Comparison of ENCODE assay signal across 14 cellular contexts in the genomic region with DNA sequence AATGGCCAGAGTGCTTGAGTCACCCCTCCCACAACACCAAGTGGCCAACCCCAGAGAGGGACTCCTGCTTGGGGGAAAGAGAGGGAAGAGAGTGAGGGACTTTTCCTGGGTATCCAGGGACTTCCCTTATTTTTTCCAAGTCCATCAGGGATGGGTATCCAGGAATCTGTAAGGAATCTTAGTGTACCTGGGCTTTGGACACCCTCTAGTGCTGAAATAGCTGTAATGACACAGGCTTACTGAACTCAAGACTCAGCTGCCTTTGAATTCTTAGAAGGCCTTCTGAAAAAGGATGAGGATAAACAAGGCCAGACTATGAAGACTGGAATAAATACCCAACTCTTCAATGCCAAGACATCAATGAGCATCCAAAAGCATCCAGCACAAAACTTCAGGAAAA. TPM values are rescaled to one million over a fixed set of nuclear protein-coding genes. Genes with fewer than 3 reads are reported as not detected.
A peak's percentile ranks its signal among the peaks of the same experiment; 100 is the strongest.
DNase-seq lines count a peak whose midpoint lies in the region; ATAC-seq and TF ChIP-seq lines count a peak whose summit lies in the region.
"Had no signal": no experiment of that assay in that cellular context is flagged by ENCODE, and none has a peak within 500 bp of the region (broad histone marks: within the 10 kb centered on the region; RNA-seq: fewer than 3 reads in every experiment).

No MANE protein-coding gene starts in this region.

- peak; percentile 50 for TF ChIP-seq CTCF in A673 (conservative IDR thresholded peaks at IDR 0.05; ENCODE audit: low read depth, low read length)
- peak; percentile 39; the same call in 1 of the 2 replicates for TF ChIP-seq CTCF in SK-N-SH (IDR thresholded peaks at IDR 0.05)

- no peak overlapping the region for H3K27ac ChIP-seq in A673 (ENCODE audit: low read depth, low read length, poor library complexity, severe bottlenecking)
- no peak overlapping the region for H3K27ac ChIP-seq in GM23248
- no peak overlapping the region for H3K27ac ChIP-seq in SK-N-SH (ENCODE audit: low read depth in 2 of 2, low read length in 1 of 2)
- H3K27ac ChIP-seq: uterus had no signal

- H3K27me3 ChIP-seq in A673 (replicated peaks; ENCODE audit: insufficient read depth, low read depth, low read length, poor library complexity): no peaks in the 10 kb centered on the region
- H3K27me3 ChIP-seq in GM23248 (replicated peaks; ENCODE audit: insufficient read depth): no peaks in the 10 kb centered on the region; the same call in 1 of the 2 replicates
- H3K27me3 ChIP-seq in SK-N-SH (ENCODE audit: insufficient read depth): no peaks in the 10 kb centered on the region
- H3K27me3 ChIP-seq: uterus had no signal

- peaks cover 3% of the 10 kb centered on the region for H3K9me3 ChIP-seq in A673 (ENCODE audit: low read depth, low read length, poor library complexity, severe bottlenecking)
- no peaks in the 10 kb centered on the region for H3K9me3 ChIP-seq in GM23248 (ENCODE audit: low read depth)
- H3K9me3 ChIP-seq in SK-N-SH: no peaks in the 10 kb centered on the region
- H3K9me3 ChIP-seq: uterus had no signal

- H3K4me3 ChIP-seq in A673 (ENCODE audit: low read depth, low read length, poor library complexity, severe bottlenecking): no peak overlapping the region
- H3K4me3 ChIP-seq in GM23248: no peak overlapping the region
- H3K4me3 ChIP-seq in SK-N-SH (ENCODE audit: low read depth in 2 of 2, low read length in 1 of 2): no peak overlapping the region
- H3K4me3 ChIP-seq: uterus had no signal

- H2AFZ ChIP-seq in GM23248 (no peak overlapping the region), SK-N-SH (ENCODE audit: low read depth) (no peak overlapping the region)

- peak; percentile 56 for TF ChIP-seq RAD21 in SK-N-SH (IDR thresholded peaks at IDR 0.05; ENCODE audit: low read length)

- BruUV-seq in A673 (replicated peaks; lab: Mats Ljungman, UMichigan): no TSS peak

- H3F3A ChIP-seq in GM23248 (ENCODE audit: insufficient read depth): no peaks in the 10 kb centered on the region
- H3F3A ChIP-seq in SK-N-SH (replicated peaks; ENCODE audit: insufficient read depth): no peaks in the 10 kb centered on the region

- intact Hi-C loops in A673 (cut with micrococcal nuclease; ENCODE audit: unreplicated experiment): loop anchor here (5.0 kb wide), 1 partner anchor 59 kb away; no protein-coding TSS in a partner anchor

- TF ChIP-seq EP300 in SK-N-SH (IDR thresholded peaks at IDR 0.05; ENCODE audit: borderline replicate concordance in 1 of 2, low read depth in 1 of 2, low read length in 1 of 2): no peak

- in situ Hi-C loops in GM23248 (cut with MboI): no loop called here

- no peaks in the 10 kb centered on the region for H3K4me1 ChIP-seq in A673 (ENCODE audit: insufficient read depth, low read length, poor library complexity, severe bottlenecking)
- H3K4me1 ChIP-seq in GM23248 (ENCODE audit: insufficient read depth): no peaks in the 10 kb centered on the region
- H3K4me1 ChIP-seq in SK-N-SH (ENCODE audit: control insufficient read depth in 1 of 2, insufficient read depth in 2 of 2, low read depth in 1 of 2, low read length in 1 of 2): no peaks in the 10 kb centered on the region

- H3K79me2 ChIP-seq in GM23248 (ENCODE audit: insufficient read depth) (no peaks in the 10 kb centered on the region), SK-N-SH (ENCODE audit: insufficient read depth) (no peaks in the 10 kb centered on the region)

- POLR2A ChIA-PET in A673 (lab: Charles Lee; ENCODE audit: low non-redundant PET): no interaction called here
- POLR2A ChIA-PET in SK-N-SH (lab: Yijun Ruan, JAX): no interaction called here

- H3K36me3 ChIP-seq in A673 (ENCODE audit: insufficient read depth, low read length, poor library complexity, severe bottlenecking): no peaks in the 10 kb centered on the region
- H3K36me3 ChIP-seq in GM23248 (ENCODE audit: low read depth): no peaks in the 10 kb centered on the region
- H3K36me3 ChIP-seq in SK-N-SH (replicated peaks in 1 of 2; ENCODE audit: control insufficient read depth in 1 of 2, insufficient read depth in 2 of 2, low read length in 1 of 2): peaks cover 0 to 3% of the 10 kb centered on the region in 2 experiments
- H3K36me3 ChIP-seq: uterus had no signal

- H3K9ac ChIP-seq in GM23248: no peak overlapping the region
- no peak overlapping the region for H3K9ac ChIP-seq in SK-N-SH

- H3K9me2 ChIP-seq in GM23248 (ENCODE audit: insufficient read depth): no peaks in the 10 kb centered on the region
- no peaks in the 10 kb centered on the region for H3K9me2 ChIP-seq in SK-N-SH

- DNase-seq in A673 (ENCODE audit: low spot score): peak; percentile 35
- peak; percentile 42 for DNase-seq in GM23248
- DNase-seq in SK-N-SH: no peak
- DNase-seq in glomerular visceral epithelial cell (ENCODE audit: extremely low spot score): peak; percentile 16
- no peak for DNase-seq in T-helper 2 cell
- no peak for DNase-seq in COLO668 (lab: John Stamatoyannopoulos, UW; ENCODE audit: unreplicated experiment)
- DNase-seq: activated effector memory CD4-positive, alpha-beta T cell treated with anti-CD3 and anti-CD28 coated beads, Interleukin-2, amount 50 U/mL, for 16 hours; CD4-positive, CD25-positive, alpha-beta regulatory T cell; naive B cell; stimulated activated CD4-positive, alpha-beta T cell treated with anti-CD3 and anti-CD28 coated beads, Interleukin-4, amount 100 ng/mL, for 4 hours; uterus had no signal

- ATAC-seq in HG03135 (IDR thresholded peaks at IDR 0.05; ENCODE audit: unreplicated experiment) (no peak), GM18858 (IDR thresholded peaks at IDR 0.05; ENCODE audit: unreplicated experiment) (no peak)

- CTCF ChIA-PET in A673 (lab: Charles Lee) (interaction anchor here (0.6 kb wide), 1 partner anchor 753 kb away, joined by 4 read pairs; no protein-coding TSS in a partner anchor), SK-N-SH (lab: Yijun Ruan, JAX) (interaction anchor here (0.9 to 12.8 kb wide), 6 partner anchors 10 to 759 kb away, joined by 3 to 84 read pairs (median 4); a partner anchor contains a TSS)

- H4K20me1 ChIP-seq in GM23248 (ENCODE audit: insufficient read depth) (no peaks in the 10 kb centered on the region), SK-N-SH (ENCODE audit: insufficient read depth) (no peaks in the 10 kb centered on the region)

- H3K4me2 ChIP-seq in GM23248 (ENCODE audit: unreplicated experiment): no peak overlapping the region
- no peak overlapping the region for H3K4me2 ChIP-seq in SK-N-SH

TF ChIP-seq in SK-N-SH, 30 proteins besides CTCF, POLR2A, EP300 and RAD21 (continues in another document):
- TF ChIP-seq MEF2A (IDR thresholded peaks at IDR 0.05; ENCODE audit: borderline replicate concordance, low read depth) (no peak), GATA2 (CRISPR knock-in tag; IDR thresholded peaks at IDR 0.05) (no peak), EZH2phosphoT487 (IDR thresholded peaks at IDR 0.05; ENCODE audit: borderline replicate concordance, low read depth) (no peak), SIN3A (IDR thresholded peaks at IDR 0.05; ENCODE audit: borderline replicate concordance, low read depth, low read length) (no peak), POLR2AphosphoS5 (IDR thresholded peaks at IDR 0.05; ENCODE audit: low read depth, low read length) (no peak), RFX5 (IDR thresholded peaks at IDR 0.05; ENCODE audit: low read length) (no peak), TAF1 (IDR thresholded peaks at IDR 0.05; ENCODE audit: borderline replicate concordance, low read depth, low read length) (no peak)
- TF ChIP-seq, protein P1, sequence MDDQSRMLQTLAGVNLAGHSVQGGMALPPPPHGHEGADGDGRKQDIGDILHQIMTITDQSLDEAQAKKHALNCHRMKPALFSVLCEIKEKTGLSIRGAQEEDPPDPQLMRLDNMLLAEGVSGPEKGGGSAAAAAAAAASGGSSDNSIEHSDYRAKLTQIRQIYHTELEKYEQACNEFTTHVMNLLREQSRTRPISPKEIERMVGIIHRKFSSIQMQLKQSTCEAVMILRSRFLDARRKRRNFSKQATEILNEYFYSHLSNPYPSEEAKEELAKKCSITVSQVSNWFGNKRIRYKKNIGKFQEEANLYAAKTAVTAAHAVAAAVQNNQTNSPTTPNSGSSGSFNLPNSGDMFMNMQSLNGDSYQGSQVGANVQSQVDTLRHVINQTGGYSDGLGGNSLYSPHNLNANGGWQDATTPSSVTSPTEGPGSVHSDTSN (IDR thresholded peaks at IDR 0.05): no peak
- TF ChIP-seq, protein P2, sequence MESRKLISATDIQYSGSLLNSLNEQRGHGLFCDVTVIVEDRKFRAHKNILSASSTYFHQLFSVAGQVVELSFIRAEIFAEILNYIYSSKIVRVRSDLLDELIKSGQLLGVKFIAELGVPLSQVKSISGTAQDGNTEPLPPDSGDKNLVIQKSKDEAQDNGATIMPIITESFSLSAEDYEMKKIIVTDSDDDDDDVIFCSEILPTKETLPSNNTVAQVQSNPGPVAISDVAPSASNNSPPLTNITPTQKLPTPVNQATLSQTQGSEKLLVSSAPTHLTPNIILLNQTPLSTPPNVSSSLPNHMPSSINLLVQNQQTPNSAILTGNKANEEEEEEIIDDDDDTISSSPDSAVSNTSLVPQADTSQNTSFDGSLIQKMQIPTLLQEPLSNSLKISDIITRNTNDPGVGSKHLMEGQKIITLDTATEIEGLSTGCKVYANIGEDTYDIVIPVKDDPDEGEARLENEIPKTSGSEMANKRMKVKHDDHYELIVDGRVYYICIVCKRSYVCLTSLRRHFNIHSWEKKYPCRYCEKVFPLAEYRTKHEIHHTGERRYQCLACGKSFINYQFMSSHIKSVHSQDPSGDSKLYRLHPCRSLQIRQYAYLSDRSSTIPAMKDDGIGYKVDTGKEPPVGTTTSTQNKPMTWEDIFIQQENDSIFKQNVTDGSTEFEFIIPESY (IDR thresholded peaks at IDR 0.05; ENCODE audit: borderline replicate concordance, low read depth): no peak
- TF ChIP-seq, protein P3, sequence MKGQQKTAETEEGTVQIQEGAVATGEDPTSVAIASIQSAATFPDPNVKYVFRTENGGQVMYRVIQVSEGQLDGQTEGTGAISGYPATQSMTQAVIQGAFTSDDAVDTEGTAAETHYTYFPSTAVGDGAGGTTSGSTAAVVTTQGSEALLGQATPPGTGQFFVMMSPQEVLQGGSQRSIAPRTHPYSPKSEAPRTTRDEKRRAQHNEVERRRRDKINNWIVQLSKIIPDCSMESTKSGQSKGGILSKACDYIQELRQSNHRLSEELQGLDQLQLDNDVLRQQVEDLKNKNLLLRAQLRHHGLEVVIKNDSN (IDR thresholded peaks at IDR 0.05; ENCODE audit: borderline replicate concordance, low read depth): no peak

RNA-seq across cellular contexts. Expression of a gene that starts 12.0 kb away (rescaled TPM):
- total RNA-seq in A673 (2021): not detected in 2 replicates
- not detected in 2 replicates for total RNA-seq in GM23248 (2014; rRNA removed; shearing (Covaris generic))
- not detected in 2 replicates for polyA plus RNA-seq in GM23248 (2016; fragmentation: Nextera tagmentation; extraction: Ambion mirVana)
- not detected in 2 replicates for polyA plus RNA-seq in SK-N-SH (2012; rRNA removed)
- not detected in 2 replicates for polyA plus RNA-seq in SK-N-SH (2012; cell fraction: cytosol; rRNA removed)
- not detected in 2 replicates for polyA plus RNA-seq in SK-N-SH (2012; cell fraction: nucleus; rRNA removed)
- total RNA-seq: CD4-positive, CD25-positive, alpha-beta regulatory T cell; uterus had no signal
- polyA plus RNA-seq: CD4-positive, CD25-positive, alpha-beta regulatory T cell; esophagus had no signal

RNA-seq across cellular contexts. Expression of a gene that starts 47.6 kb away (rescaled TPM):
- 1.9 and 2.8 TPM in 2 replicates for total RNA-seq in A673 (2021)
- total RNA-seq in GM23248 (2014; rRNA removed; shearing (Covaris generic)): 2.7 and 9.0 TPM in 2 replicates
- 8.1 and 10.1 TPM in 2 replicates for polyA plus RNA-seq in GM23248 (2016; fragmentation: Nextera tagmentation; extraction: Ambion mirVana)
- polyA plus RNA-seq in SK-N-SH (2012; rRNA removed): 0.21 and 0.23 TPM in 2 replicates
- polyA plus RNA-seq in SK-N-SH (2012; cell fraction: cytosol; rRNA removed): 0.28 and 0.50 TPM in 2 replicates
- 0.13 and 0.20 TPM in 2 replicates for polyA plus RNA-seq in SK-N-SH (2012; cell fraction: nucleus; rRNA removed)

Comparison
In these comparisons a context has a peak if more than half of its experiments do, and no peak if none do; other contexts are left out.
1. DNase-seq: peak in A673 (single experiment), GM23248 (single experiment) and glomerular visceral epithelial cell (single experiment); none in SK-N-SH (single experiment), T-helper 2 cell (0 of 5) and COLO668 (single experiment).